Comparison of ENCODE assay signal across 19 cellular contexts in genomic region chr3:71492969-71493368, GRCh38.
A peak's percentile ranks its signal among the peaks of the same experiment; 100 is the strongest.
DNase-seq lines count a peak whose midpoint lies in the region; ATAC-seq and TF ChIP-seq lines count a peak whose summit lies in the region.
"Had no signal": no experiment of that assay in that cellular context is flagged by ENCODE, and none has a peak within 500 bp of the region (broad histone marks: within the 10 kb centered on the region; RNA-seq: fewer than 3 reads in every experiment).

No MANE protein-coding gene starts in this region.

- H3K4me1 ChIP-seq in tibial artery: peaks cover 0 to 27% (median 18%) of the 10 kb centered on the region in 4 donors

- peaks cover 1 to 8% of the 10 kb centered on the region in 2 donors for H3K9me3 Mint-ChIP-seq in activated T-cell treated with anti-CD3 and anti-CD28 coated beads, Interleukin-2, amount 50 U/mL, for 72 hours
- peaks cover 16% of the 10 kb centered on the region for H3K9me3 Mint-ChIP-seq in T-helper 2 cell treated with Interferon-gamma antibody and Interleukin-4, amounts not matched to agents 5 μg/mL and 100 μg/mL, for 36 hours
- no peaks in the 10 kb centered on the region for H3K9me3 Mint-ChIP-seq in central memory CD8-positive, alpha-beta T cell
- peaks cover 6 to 9% of the 10 kb centered on the region in 2 donors for H3K9me3 Mint-ChIP-seq in stimulated activated naive B cell treated with anti-CD40 and anti-IgM and Interleukin-4, amounts not matched to agents 10 μg/mL and 1 μg/mL and 100 μg/mL, for 72 hours

- H3K27ac ChIP-seq in tibial artery: no peak overlapping the region

- peaks cover 94% of the 10 kb centered on the region for H3K4me1 Mint-ChIP-seq in activated T-cell treated with anti-CD3 and anti-CD28 coated beads, Interleukin-2, amount 50 U/mL, for 72 hours (ENCODE audit: low read depth)
- peaks cover 76% of the 10 kb centered on the region for H3K4me1 Mint-ChIP-seq in T-helper 2 cell treated with Interferon-gamma antibody and Interleukin-4, amounts not matched to agents 5 μg/mL and 100 μg/mL, for 36 hours (ENCODE audit: low read depth)
- H3K4me1 Mint-ChIP-seq in central memory CD8-positive, alpha-beta T cell: peaks cover 80% of the 10 kb centered on the region
- peaks cover 41 to 73% of the 10 kb centered on the region in 2 donors for H3K4me1 Mint-ChIP-seq in stimulated activated naive B cell treated with anti-CD40 and anti-IgM and Interleukin-4, amounts not matched to agents 10 μg/mL and 1 μg/mL and 100 μg/mL, for 72 hours

- peaks cover 15 to 21% of the 10 kb centered on the region in 2 donors for H3K36me3 Mint-ChIP-seq in activated T-cell treated with anti-CD3 and anti-CD28 coated beads, Interleukin-2, amount 50 U/mL, for 72 hours (ENCODE audit: insufficient read depth in 2 of 2)
- peaks cover 34% of the 10 kb centered on the region for H3K36me3 Mint-ChIP-seq in T-helper 2 cell treated with Interferon-gamma antibody and Interleukin-4, amounts not matched to agents 5 μg/mL and 100 μg/mL, for 36 hours (ENCODE audit: low read depth)
- peaks cover 15% of the 10 kb centered on the region for H3K36me3 Mint-ChIP-seq in central memory CD8-positive, alpha-beta T cell (ENCODE audit: insufficient read depth)
- peaks cover 39 to 42% of the 10 kb centered on the region in 2 donors for H3K36me3 Mint-ChIP-seq in stimulated activated naive B cell treated with anti-CD40 and anti-IgM and Interleukin-4, amounts not matched to agents 10 μg/mL and 1 μg/mL and 100 μg/mL, for 72 hours

- peak overlapping the region; percentile 72 to 91 for H3K4me3 Mint-ChIP-seq in activated T-cell treated with anti-CD3 and anti-CD28 coated beads, Interleukin-2, amount 50 U/mL, for 72 hours
- H3K4me3 Mint-ChIP-seq in T-helper 2 cell treated with Interferon-gamma antibody and Interleukin-4, amounts not matched to agents 5 μg/mL and 100 μg/mL, for 36 hours: peak overlapping the region; percentile 89
- peak overlapping the region; percentile 81 for H3K4me3 Mint-ChIP-seq in central memory CD8-positive, alpha-beta T cell
- no peak overlapping the region for H3K4me3 Mint-ChIP-seq in stimulated activated naive B cell treated with anti-CD40 and anti-IgM and Interleukin-4, amounts not matched to agents 10 μg/mL and 1 μg/mL and 100 μg/mL, for 72 hours

- H3K4me3 ChIP-seq in tibial artery: no peak overlapping the region
- H3K4me3 ChIP-seq: lung had no signal

- DNase-seq in activated T-cell treated with anti-CD3 and anti-CD28 coated beads, Interleukin-2, amount 50 U/mL, for 72 hours: no peak
- DNase-seq in activated T-cell treated with anti-CD3 and anti-CD28 coated beads for 4 hours (no peak), tibial artery (no peak), NCI-H2107 (lab: John Stamatoyannopoulos, UW) (no peak)
- DNase-seq in T-helper 2 cell treated with Interferon-gamma antibody and Interleukin-4, amounts not matched to agents 5 μg/mL and 100 μg/mL, for 36 hours (ENCODE audit: low spot score): no peak
- no peak for DNase-seq in central memory CD8-positive, alpha-beta T cell (ENCODE audit: low spot score in 2 of 2)
- no peak for DNase-seq in stimulated activated naive B cell treated with anti-CD40 and anti-IgM and Interleukin-4, amounts not matched to agents 10 μg/mL and 1 μg/mL and 100 μg/mL, for 72 hours
- no peak for DNase-seq in effector CD4-positive, alpha-beta T cell
- DNase-seq: caudate nucleus, DND-41, GOT3, kidney, MM.1S, NCI-H1436, NCI-H2171, NCI-H526, right cardiac atrium, SK-N-SH had no signal

- TF ChIP-seq CTCF in tibial artery (IDR thresholded peaks at IDR 0.05): no peak

- peak; percentile 25 to 26 for ATAC-seq in activated T-cell treated with anti-CD3 and anti-CD28 coated beads, Interleukin-2, amount 50 U/mL, for 72 hours (replicated peaks in 1 of 2)
- peak; percentile 12 for ATAC-seq in central memory CD8-positive, alpha-beta T cell (replicated peaks; ENCODE audit: extremely low read depth, poor library complexity, severe bottlenecking)
- ATAC-seq in stimulated activated naive B cell treated with anti-CD40 and anti-IgM and Interleukin-4, amounts not matched to agents 10 μg/mL and 1 μg/mL and 100 μg/mL, for 72 hours (replicated peaks): no peak
- ATAC-seq: right cardiac atrium had no signal

- H3K36me3 ChIP-seq in tibial artery: peaks cover 13 to 25% (median 15%) of the 10 kb centered on the region in 3 donors

- peak overlapping the region; percentile 95 for H3K27ac Mint-ChIP-seq in activated T-cell treated with anti-CD3 and anti-CD28 coated beads, Interleukin-2, amount 50 U/mL, for 72 hours
- peak overlapping the region; percentile 97 for H3K27ac Mint-ChIP-seq in T-helper 2 cell treated with Interferon-gamma antibody and Interleukin-4, amounts not matched to agents 5 μg/mL and 100 μg/mL, for 36 hours
- H3K27ac Mint-ChIP-seq in central memory CD8-positive, alpha-beta T cell (ENCODE audit: low read depth): peak overlapping the region; percentile 95
- H3K27ac Mint-ChIP-seq in stimulated activated naive B cell treated with anti-CD40 and anti-IgM and Interleukin-4, amounts not matched to agents 10 μg/mL and 1 μg/mL and 100 μg/mL, for 72 hours: peak overlapping the region; percentile 88

- no peaks in the 10 kb centered on the region for H3K27me3 Mint-ChIP-seq in activated T-cell treated with anti-CD3 and anti-CD28 coated beads, Interleukin-2, amount 50 U/mL, for 72 hours (ENCODE audit: low read depth)
- H3K27me3 Mint-ChIP-seq in T-helper 2 cell treated with Interferon-gamma antibody and Interleukin-4, amounts not matched to agents 5 μg/mL and 100 μg/mL, for 36 hours (ENCODE audit: low read depth): no peaks in the 10 kb centered on the region
- no peaks in the 10 kb centered on the region for H3K27me3 Mint-ChIP-seq in central memory CD8-positive, alpha-beta T cell
- H3K27me3 Mint-ChIP-seq in stimulated activated naive B cell treated with anti-CD40 and anti-IgM and Interleukin-4, amounts not matched to agents 10 μg/mL and 1 μg/mL and 100 μg/mL, for 72 hours: no peaks in the 10 kb centered on the region

- no peaks in the 10 kb centered on the region for H3K27me3 ChIP-seq in tibial artery

- peaks cover 0 to 4% (median 0%) of the 10 kb centered on the region in 3 donors for H3K9me3 ChIP-seq in tibial artery
- H3K9me3 ChIP-seq: SK-N-SH had no signal

- intact Hi-C loops in tibial artery (cut with DNase I; ENCODE audit: low total_unique reads): no loop called here

Comparison
In these comparisons a context has a peak if more than half of its experiments do, and no peak if none do; other contexts are left out.
1. ATAC-seq: peak in activated T-cell treated with anti-CD3 and anti-CD28 coated beads, Interleukin-2, amount 50 U/mL, for 72 hours (2 of 2) and central memory CD8-positive, alpha-beta T cell (single experiment); none in stimulated activated naive B cell treated with anti-CD40 and anti-IgM and Interleukin-4, amounts not matched to agents 10 μg/mL and 1 μg/mL and 100 μg/mL, for 72 hours (0 of 2).
2. H3K4me3 Mint-ChIP-seq: peak in activated T-cell treated with anti-CD3 and anti-CD28 coated beads, Interleukin-2, amount 50 U/mL, for 72 hours (2 of 2), T-helper 2 cell treated with Interferon-gamma antibody and Interleukin-4, amounts not matched to agents 5 μg/mL and 100 μg/mL, for 36 hours (single experiment) and central memory CD8-positive, alpha-beta T cell (single experiment); none in stimulated activated naive B cell treated with anti-CD40 and anti-IgM and Interleukin-4, amounts not matched to agents 10 μg/mL and 1 μg/mL and 100 μg/mL, for 72 hours (0 of 2).
3. Peak in every context shown above with its lines, with median percentiles within 50 percentile points of each other: H3K27ac Mint-ChIP-seq.